In the genomic region with DNA sequence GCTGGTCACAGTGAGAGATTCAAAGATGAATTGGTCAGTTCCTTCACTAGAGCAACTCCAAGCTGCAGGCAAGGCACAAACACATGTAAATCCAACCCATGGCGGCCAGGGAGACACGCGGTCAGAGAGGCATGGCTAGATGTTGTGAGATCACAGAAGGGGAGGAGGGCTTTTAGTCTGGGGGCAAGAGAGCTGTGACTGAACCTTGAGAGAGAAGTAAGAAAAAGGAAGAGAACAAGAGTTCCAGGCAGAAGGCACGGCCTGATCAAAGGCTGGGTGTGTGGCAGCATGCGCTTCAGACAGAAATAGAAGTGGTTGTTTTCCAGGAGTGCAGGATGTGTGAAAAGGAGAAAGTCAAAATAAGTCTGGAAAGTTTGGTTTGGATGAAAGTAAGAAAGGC, we compare ENCODE assay signal across 24 cellular contexts. TPM values are rescaled to one million over a fixed set of nuclear protein-coding genes. Genes with fewer than 3 reads are reported as not detected.
"Had no signal": no experiment of that assay in that cellular context is flagged by ENCODE, and none has a peak within 500 bp of the region (broad histone marks: within the 10 kb centered on the region; RNA-seq: fewer than 3 reads in every experiment).

No MANE protein-coding gene starts in this region.

- H3K79me2 ChIP-seq: parathyroid adenoma had no signal

- H3K4me1 ChIP-seq: parathyroid adenoma, right atrium auricular region, uterus had no signal

- H3K4me3 Mint-ChIP-seq: activated T-helper 1 cell treated with anti-CD3 and anti-CD28 coated beads, Interleukin-12 subunit alpha, Interleukin-12 subunit beta, Interleukin-2, Interleukin-4 antibody, amounts not matched to agents 30 ng/mL and 10 ng/mL and 1 ng/mL, durations not matched to agents 14 hours and 24 hours and 36 hours; effector memory CD8-positive, alpha-beta T cell; mesothelial cell of epicardium; naive thymus-derived CD4-positive, alpha-beta T cell; T-helper 2 cell treated with Interferon-gamma antibody and Interleukin-4, amounts not matched to agents 5 μg/mL and 100 μg/mL, for 36 hours; type B pancreatic cell had no signal

- H3K9ac ChIP-seq: parathyroid adenoma had no signal

- H3K36me3 Mint-ChIP-seq: mesothelial cell of epicardium; naive thymus-derived CD4-positive, alpha-beta T cell; type B pancreatic cell had no signal

- H3K4me3 ChIP-seq: right atrium auricular region, uterus had no signal

- H3K36me3 ChIP-seq: right atrium auricular region, uterus had no signal

- H3K27me3 ChIP-seq: right atrium auricular region, uterus had no signal

- H3K27ac ChIP-seq: parathyroid adenoma, right atrium auricular region, uterus had no signal

- H2AFZ ChIP-seq: parathyroid adenoma had no signal

- H3K9me3 ChIP-seq: right atrium auricular region, uterus had no signal

- H3K27ac Mint-ChIP-seq: activated T-helper 1 cell treated with anti-CD3 and anti-CD28 coated beads, Interleukin-12 subunit alpha, Interleukin-12 subunit beta, Interleukin-2, Interleukin-4 antibody, amounts not matched to agents 30 ng/mL and 10 ng/mL and 1 ng/mL, durations not matched to agents 14 hours and 24 hours and 36 hours; effector memory CD8-positive, alpha-beta T cell; mesothelial cell of epicardium; naive thymus-derived CD4-positive, alpha-beta T cell; T-helper 2 cell treated with Interferon-gamma antibody and Interleukin-4, amounts not matched to agents 5 μg/mL and 100 μg/mL, for 36 hours; type B pancreatic cell had no signal

- H3K4me1 Mint-ChIP-seq: naive thymus-derived CD4-positive, alpha-beta T cell had no signal

- H3K9me3 Mint-ChIP-seq: activated T-helper 1 cell treated with anti-CD3 and anti-CD28 coated beads, Interleukin-12 subunit alpha, Interleukin-12 subunit beta, Interleukin-2, Interleukin-4 antibody, amounts not matched to agents 30 ng/mL and 10 ng/mL and 1 ng/mL, durations not matched to agents 14 hours and 24 hours and 36 hours; effector memory CD8-positive, alpha-beta T cell; mesothelial cell of epicardium; naive thymus-derived CD4-positive, alpha-beta T cell; T-helper 2 cell treated with Interferon-gamma antibody and Interleukin-4, amounts not matched to agents 5 μg/mL and 100 μg/mL, for 36 hours; type B pancreatic cell had no signal

- DNase-seq: activated CD4-positive, alpha-beta T cell treated with anti-CD3 and anti-CD28 coated beads for 4 hours; activated CD4-positive, alpha-beta T cell treated with anti-CD3 and anti-CD28 coated beads, Interleukin-2, amount 50 U/mL, for 48 hours; activated CD4-positive, CD25-positive, alpha-beta regulatory T cell; activated CD8-positive, alpha-beta memory T cell treated with anti-CD3 and anti-CD28 coated beads, Interleukin-2, amount 50 U/mL, for 4 hours; activated effector memory CD4-positive, alpha-beta T cell treated with anti-CD3 and anti-CD28 coated beads, Interleukin-2, amount 50 U/mL, for 16 hours; activated naive CD4-positive, alpha-beta T cell treated with anti-CD3 and anti-CD28 coated beads, Interleukin-2, amount 50 U/mL, for 16 hours; activated T-cell treated with anti-CD3 and anti-CD28 coated beads, Interleukin-2, amount 50 U/mL, for 1 hour; amniotic stem cell; cortex of kidney; effector memory CD8-positive, alpha-beta T cell; foreskin fibroblast; left ventricle myocardium superior; mammary epithelial cell; naive thymus-derived CD4-positive, alpha-beta T cell; stimulated activated naive CD4-positive, alpha-beta T cell; T-helper 1 cell; uterus had no signal

- H3K27me3 Mint-ChIP-seq: effector memory CD8-positive, alpha-beta T cell; type B pancreatic cell had no signal

- ATAC-seq: effector memory CD8-positive, alpha-beta T cell; left ventricle myocardium superior; naive thymus-derived CD4-positive, alpha-beta T cell had no signal

RNA-seq across cellular contexts. Expression of a gene that starts 15.9 kb away (rescaled TPM):
- total RNA-seq: activated CD8-positive, alpha-beta memory T cell treated with anti-CD3 and anti-CD28 coated beads for 36 hours; activated T-helper 1 cell treated with anti-CD3 and anti-CD28 coated beads, Interleukin-12 subunit alpha, Interleukin-12 subunit beta, Interleukin-2, Interleukin-4 antibody, amounts not matched to agents 30 ng/mL and 10 ng/mL and 1 ng/mL, durations not matched to agents 14 hours and 24 hours and 36 hours had no signal
